ENCODE assay signal across 21 cellular contexts in the genomic region with DNA sequence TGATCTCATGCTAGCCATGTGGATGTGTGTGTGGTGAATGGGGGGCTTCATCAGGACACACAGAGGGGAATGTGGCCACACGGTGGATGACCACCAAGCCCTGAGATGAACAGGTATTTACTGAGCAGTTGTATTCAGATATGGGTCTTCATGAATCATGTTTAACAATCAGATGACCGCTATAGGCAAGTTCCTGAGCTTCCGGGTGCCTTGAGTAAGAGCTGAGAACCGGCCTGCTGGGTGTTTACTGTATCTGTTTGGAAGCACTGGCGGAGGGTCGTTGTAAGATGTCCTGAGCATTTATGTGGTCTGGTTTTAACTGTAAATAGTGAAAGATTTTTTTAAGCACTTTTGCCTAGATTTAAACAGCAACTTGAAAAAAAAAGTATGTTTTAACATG.
"Had no signal": no experiment of that assay in that cellular context is flagged by ENCODE, and none has a peak within 500 bp of the region (broad histone marks: within the 10 kb centered on the region; RNA-seq: fewer than 3 reads in every experiment).

No MANE protein-coding gene starts in this region.

- H3K4me3 ChIP-seq: dorsolateral prefrontal cortex, heart left ventricle, sigmoid colon, skin epidermis, testis, tibial nerve had no signal

- H3K27me3 Mint-ChIP-seq: naive thymus-derived CD8-positive, alpha-beta T cell; stimulated activated naive B cell treated with anti-CD40 and anti-IgM and Interleukin-4, amounts not matched to agents 10 μg/mL and 1 μg/mL and 100 μg/mL, for 72 hours; stimulated activated naive CD8-positive, alpha-beta T cell treated with anti-CD3 and anti-CD28 coated beads, Interleukin-15, amount 100 ng/mL, for 72 hours had no signal

- ATAC-seq: esophagus mucosa; heart left ventricle; naive thymus-derived CD8-positive, alpha-beta T cell; stimulated activated naive B cell treated with anti-CD40 and anti-IgM and Interleukin-4, amounts not matched to agents 10 μg/mL and 1 μg/mL and 100 μg/mL, for 72 hours; stimulated activated naive CD8-positive, alpha-beta T cell treated with anti-CD3 and anti-CD28 coated beads, Interleukin-15, amount 100 ng/mL, for 72 hours had no signal

- H3K27ac ChIP-seq: heart left ventricle, sigmoid colon, skin epidermis, testis, tibial nerve had no signal

- DNase-seq: cortex of kidney; dorsolateral prefrontal cortex; effector CD8-positive, alpha-beta T cell; heart left ventricle; hippocampal formation; kidney glomerular epithelial cell; naive thymus-derived CD8-positive, alpha-beta T cell; posterior cingulate gyrus; sigmoid colon; stimulated activated CD4-positive, alpha-beta T cell treated with anti-CD3 and anti-CD28 coated beads, Interleukin-2, amount 100 ng/mL, for 24 hours; stimulated activated CD4-positive, alpha-beta T cell treated with anti-CD3 and anti-CD28 coated beads, Interleukin-4, amount 100 ng/mL, for 4 hours; stimulated activated naive B cell treated with anti-CD40 and anti-IgM and Interleukin-4, amounts not matched to agents 10 μg/mL and 1 μg/mL and 100 μg/mL, for 72 hours; stimulated activated naive CD8-positive, alpha-beta T cell treated with anti-CD3 and anti-CD28 coated beads, Interleukin-15, amount 100 ng/mL, for 72 hours; testis had no signal

- H3K4me1 ChIP-seq: heart left ventricle, sigmoid colon, testis, tibial nerve had no signal

- H3K27me3 ChIP-seq: dorsolateral prefrontal cortex, heart left ventricle, sigmoid colon, testis, tibial nerve had no signal

- H3K9me3 ChIP-seq: heart left ventricle, sigmoid colon, testis, tibial nerve had no signal

- FAIRE-seq: endometrium, frontal cortex, islet of Langerhans had no signal

- H3K9me3 Mint-ChIP-seq: naive thymus-derived CD8-positive, alpha-beta T cell; neural crest cell; stimulated activated naive B cell treated with anti-CD40 and anti-IgM and Interleukin-4, amounts not matched to agents 10 μg/mL and 1 μg/mL and 100 μg/mL, for 72 hours; stimulated activated naive CD8-positive, alpha-beta T cell treated with anti-CD3 and anti-CD28 coated beads, Interleukin-15, amount 100 ng/mL, for 72 hours had no signal

- H3K4me3 Mint-ChIP-seq: naive thymus-derived CD8-positive, alpha-beta T cell; neural crest cell; stimulated activated naive CD8-positive, alpha-beta T cell treated with anti-CD3 and anti-CD28 coated beads, Interleukin-15, amount 100 ng/mL, for 72 hours had no signal
